In the genomic region with DNA sequence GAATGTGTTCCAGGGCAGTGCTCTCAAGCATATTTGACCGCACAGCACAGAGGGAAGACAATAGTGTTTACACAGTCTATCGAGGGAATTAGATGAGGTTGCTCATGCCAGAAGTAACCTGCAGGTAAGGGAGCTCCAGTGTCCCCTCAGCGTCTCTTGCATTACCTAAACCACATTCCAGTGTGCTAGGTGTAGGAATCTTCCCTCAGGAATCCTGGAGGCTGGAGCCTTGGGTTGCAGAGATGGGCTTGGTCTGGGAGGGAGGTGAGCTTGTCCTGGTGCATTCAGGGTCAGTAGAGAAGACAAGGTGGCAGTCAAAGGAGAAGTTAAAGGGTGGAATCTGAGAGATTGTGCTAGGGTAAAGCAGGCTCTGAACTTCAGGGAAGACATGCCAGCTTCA, we compare ENCODE assay signal across 2 cellular contexts.
TF ChIP-seq lines count a peak whose summit lies in the region.

No MANE protein-coding gene starts in this region.

TF ChIP-seq in GM23338, 12 proteins besides CTCF, POLR2A, EP300 and RAD21 (continues in another document):
- TF ChIP-seq EZH2phosphoT487 (IDR thresholded peaks at IDR 0.05; ENCODE audit: unreplicated experiment) (no peak), EZH2 (IDR thresholded peaks at IDR 0.05; ENCODE audit: low read depth, unreplicated experiment) (no peak), ZNF114 (CRISPR knock-in tag; IDR thresholded peaks at IDR 0.05) (no peak), ZNF331 (CRISPR knock-in tag; IDR thresholded peaks at IDR 0.05; ENCODE audit: low read depth) (no peak), POLR2AphosphoS5 (IDR thresholded peaks at IDR 0.05; ENCODE audit: low read depth) (no peak), STAT1 (IDR thresholded peaks at IDR 0.05; ENCODE audit: unreplicated experiment) (no peak), JUNB (IDR thresholded peaks at IDR 0.05; ENCODE audit: unreplicated experiment) (no peak)
- TF ChIP-seq, protein P1, sequence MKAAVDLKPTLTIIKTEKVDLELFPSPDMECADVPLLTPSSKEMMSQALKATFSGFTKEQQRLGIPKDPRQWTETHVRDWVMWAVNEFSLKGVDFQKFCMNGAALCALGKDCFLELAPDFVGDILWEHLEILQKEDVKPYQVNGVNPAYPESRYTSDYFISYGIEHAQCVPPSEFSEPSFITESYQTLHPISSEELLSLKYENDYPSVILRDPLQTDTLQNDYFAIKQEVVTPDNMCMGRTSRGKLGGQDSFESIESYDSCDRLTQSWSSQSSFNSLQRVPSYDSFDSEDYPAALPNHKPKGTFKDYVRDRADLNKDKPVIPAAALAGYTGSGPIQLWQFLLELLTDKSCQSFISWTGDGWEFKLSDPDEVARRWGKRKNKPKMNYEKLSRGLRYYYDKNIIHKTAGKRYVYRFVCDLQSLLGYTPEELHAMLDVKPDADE (IDR thresholded peaks at IDR 0.05), result no peak
- TF ChIP-seq, protein P2, sequence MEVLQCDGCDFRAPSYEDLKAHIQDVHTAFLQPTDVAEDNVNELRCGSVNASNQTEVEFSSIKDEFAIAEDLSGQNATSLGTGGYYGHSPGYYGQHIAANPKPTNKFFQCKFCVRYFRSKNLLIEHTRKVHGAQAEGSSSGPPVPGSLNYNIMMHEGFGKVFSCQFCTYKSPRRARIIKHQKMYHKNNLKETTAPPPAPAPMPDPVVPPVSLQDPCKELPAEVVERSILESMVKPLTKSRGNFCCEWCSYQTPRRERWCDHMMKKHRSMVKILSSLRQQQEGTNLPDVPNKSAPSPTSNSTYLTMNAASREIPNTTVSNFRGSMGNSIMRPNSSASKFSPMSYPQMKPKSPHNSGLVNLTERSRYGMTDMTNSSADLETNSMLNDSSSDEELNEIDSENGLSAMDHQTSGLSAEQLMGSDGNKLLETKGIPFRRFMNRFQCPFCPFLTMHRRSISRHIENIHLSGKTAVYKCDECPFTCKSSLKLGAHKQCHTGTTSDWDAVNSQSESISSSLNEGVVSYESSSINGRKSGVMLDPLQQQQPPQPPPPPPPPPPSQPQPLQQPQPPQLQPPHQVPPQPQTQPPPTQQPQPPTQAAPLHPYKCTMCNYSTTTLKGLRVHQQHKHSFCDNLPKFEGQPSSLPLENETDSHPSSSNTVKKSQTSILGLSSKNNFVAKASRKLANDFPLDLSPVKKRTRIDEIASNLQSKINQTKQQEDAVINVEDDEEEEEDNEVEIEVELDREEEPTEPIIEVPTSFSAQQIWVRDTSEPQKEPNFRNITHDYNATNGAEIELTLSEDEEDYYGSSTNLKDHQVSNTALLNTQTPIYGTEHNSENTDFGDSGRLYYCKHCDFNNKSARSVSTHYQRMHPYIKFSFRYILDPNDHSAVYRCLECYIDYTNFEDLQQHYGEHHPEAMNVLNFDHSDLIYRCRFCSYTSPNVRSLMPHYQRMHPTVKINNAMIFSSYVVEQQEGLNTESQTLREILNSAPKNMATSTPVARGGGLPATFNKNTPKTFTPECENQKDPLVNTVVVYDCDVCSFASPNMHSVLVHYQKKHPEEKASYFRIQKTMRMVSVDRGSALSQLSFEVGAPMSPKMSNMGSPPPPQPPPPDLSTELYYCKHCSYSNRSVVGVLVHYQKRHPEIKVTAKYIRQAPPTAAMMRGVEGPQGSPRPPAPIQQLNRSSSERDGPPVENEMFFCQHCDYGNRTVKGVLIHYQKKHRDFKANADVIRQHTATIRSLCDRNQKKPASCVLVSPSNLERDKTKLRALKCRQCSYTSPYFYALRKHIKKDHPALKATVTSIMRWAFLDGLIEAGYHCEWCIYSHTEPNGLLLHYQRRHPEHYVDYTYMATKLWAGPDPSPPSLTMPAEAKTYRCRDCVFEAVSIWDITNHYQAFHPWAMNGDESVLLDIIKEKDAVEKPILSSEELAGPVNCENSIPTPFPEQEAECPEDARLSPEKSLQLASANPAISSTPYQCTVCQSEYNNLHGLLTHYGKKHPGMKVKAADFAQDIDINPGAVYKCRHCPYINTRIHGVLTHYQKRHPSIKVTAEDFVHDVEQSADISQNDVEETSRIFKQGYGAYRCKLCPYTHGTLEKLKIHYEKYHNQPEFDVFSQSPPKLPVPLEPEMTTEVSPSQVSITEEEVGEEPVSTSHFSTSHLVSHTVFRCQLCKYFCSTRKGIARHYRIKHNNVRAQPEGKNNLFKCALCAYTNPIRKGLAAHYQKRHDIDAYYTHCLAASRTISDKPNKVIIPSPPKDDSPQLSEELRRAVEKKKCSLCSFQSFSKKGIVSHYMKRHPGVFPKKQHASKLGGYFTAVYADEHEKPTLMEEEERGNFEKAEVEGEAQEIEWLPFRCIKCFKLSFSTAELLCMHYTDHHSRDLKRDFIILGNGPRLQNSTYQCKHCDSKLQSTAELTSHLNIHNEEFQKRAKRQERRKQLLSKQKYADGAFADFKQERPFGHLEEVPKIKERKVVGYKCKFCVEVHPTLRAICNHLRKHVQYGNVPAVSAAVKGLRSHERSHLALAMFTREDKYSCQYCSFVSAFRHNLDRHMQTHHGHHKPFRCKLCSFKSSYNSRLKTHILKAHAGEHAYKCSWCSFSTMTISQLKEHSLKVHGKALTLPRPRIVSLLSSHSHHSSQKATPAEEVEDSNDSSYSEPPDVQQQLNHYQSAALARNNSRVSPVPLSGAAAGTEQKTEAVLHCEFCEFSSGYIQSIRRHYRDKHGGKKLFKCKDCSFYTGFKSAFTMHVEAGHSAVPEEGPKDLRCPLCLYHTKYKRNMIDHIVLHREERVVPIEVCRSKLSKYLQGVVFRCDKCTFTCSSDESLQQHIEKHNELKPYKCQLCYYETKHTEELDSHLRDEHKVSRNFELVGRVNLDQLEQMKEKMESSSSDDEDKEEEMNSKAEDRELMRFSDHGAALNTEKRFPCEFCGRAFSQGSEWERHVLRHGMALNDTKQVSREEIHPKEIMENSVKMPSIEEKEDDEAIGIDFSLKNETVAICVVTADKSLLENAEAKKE (CRISPR knock-in tag; IDR thresholded peaks at IDR 0.05), result no peak
- TF ChIP-seq, protein P3, sequence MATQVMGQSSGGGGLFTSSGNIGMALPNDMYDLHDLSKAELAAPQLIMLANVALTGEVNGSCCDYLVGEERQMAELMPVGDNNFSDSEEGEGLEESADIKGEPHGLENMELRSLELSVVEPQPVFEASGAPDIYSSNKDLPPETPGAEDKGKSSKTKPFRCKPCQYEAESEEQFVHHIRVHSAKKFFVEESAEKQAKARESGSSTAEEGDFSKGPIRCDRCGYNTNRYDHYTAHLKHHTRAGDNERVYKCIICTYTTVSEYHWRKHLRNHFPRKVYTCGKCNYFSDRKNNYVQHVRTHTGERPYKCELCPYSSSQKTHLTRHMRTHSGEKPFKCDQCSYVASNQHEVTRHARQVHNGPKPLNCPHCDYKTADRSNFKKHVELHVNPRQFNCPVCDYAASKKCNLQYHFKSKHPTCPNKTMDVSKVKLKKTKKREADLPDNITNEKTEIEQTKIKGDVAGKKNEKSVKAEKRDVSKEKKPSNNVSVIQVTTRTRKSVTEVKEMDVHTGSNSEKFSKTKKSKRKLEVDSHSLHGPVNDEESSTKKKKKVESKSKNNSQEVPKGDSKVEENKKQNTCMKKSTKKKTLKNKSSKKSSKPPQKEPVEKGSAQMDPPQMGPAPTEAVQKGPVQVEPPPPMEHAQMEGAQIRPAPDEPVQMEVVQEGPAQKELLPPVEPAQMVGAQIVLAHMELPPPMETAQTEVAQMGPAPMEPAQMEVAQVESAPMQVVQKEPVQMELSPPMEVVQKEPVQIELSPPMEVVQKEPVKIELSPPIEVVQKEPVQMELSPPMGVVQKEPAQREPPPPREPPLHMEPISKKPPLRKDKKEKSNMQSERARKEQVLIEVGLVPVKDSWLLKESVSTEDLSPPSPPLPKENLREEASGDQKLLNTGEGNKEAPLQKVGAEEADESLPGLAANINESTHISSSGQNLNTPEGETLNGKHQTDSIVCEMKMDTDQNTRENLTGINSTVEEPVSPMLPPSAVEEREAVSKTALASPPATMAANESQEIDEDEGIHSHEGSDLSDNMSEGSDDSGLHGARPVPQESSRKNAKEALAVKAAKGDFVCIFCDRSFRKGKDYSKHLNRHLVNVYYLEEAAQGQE (IDR thresholded peaks at IDR 0.05; ENCODE audit: unreplicated experiment), result no peak

TF ChIP-seq in H1, 55 proteins besides CTCF, POLR2A, EP300 and RAD21:
- no peak for TF ChIP-seq SP2 (IDR thresholded peaks at IDR 0.05; ENCODE audit: low read length)
- TF ChIP-seq POLR2AphosphoS5 (IDR thresholded peaks at IDR 0.05; ENCODE audit: low read depth, low read length), result no peak
- no peak for TF ChIP-seq RFX5 (IDR thresholded peaks at IDR 0.05; ENCODE audit: borderline replicate concordance, low read depth, low read length)
- no peak for TF ChIP-seq SRF (IDR thresholded peaks at IDR 0.05; ENCODE audit: low read depth, low read length)
- TF ChIP-seq TAF1 (IDR thresholded peaks at IDR 0.05; ENCODE audit: low read depth, low read length), result no peak
- TF ChIP-seq SP4 (IDR thresholded peaks at IDR 0.05; ENCODE audit: low read length), result no peak
- no peak for TF ChIP-seq NANOG (IDR thresholded peaks at IDR 0.05; ENCODE audit: insufficient read depth, low read depth, low read length, poor library complexity, severe bottlenecking)
- TF ChIP-seq CREB1 (IDR thresholded peaks at IDR 0.05), result no peak
- no peak for TF ChIP-seq BCL11A (IDR thresholded peaks at IDR 0.05; ENCODE audit: low read depth in 2 of 2, low read length in 2 of 2)
TF ChIP-seq in H1: peak in this region for 0.
